ENCODE assay signal across 8 cellular contexts in genomic region chrX:15674899-15675489, GRCh38. TPM values are rescaled to one million over a fixed set of nuclear protein-coding genes. Genes with fewer than 3 reads are reported as not detected.
DNase-seq lines count a peak whose midpoint lies in the region; ATAC-seq, FAIRE-seq and TF ChIP-seq lines count a peak whose summit lies in the region.

No MANE protein-coding gene starts in this region.

- no peak overlapping the region for H3K4me3 Mint-ChIP-seq in GM23338
- H3K4me3 Mint-ChIP-seq in natural killer cell treated with Interleukin-12 subunit alpha and Interleukin-12 subunit beta and Interleukin-15 and Interleukin-18, amount 100 ng/mL, for 72 hours: no peak overlapping the region

- H3K9me3 Mint-ChIP-seq in GM23338: no peaks in the 10 kb centered on the region
- H3K9me3 Mint-ChIP-seq in natural killer cell treated with Interleukin-12 subunit alpha and Interleukin-12 subunit beta and Interleukin-15 and Interleukin-18, amount 100 ng/mL, for 72 hours: no peaks in the 10 kb centered on the region

- TF ChIP-seq CTCF in GM23338 (conservative IDR thresholded peaks at IDR 0.05; ENCODE audit: low read depth in 2 of 2) (no peak), fibroblast of the aortic adventitia (IDR thresholded peaks at IDR 0.05; ENCODE audit: insufficient read depth, low read length) (no peak)

- H3K4me3 ChIP-seq in GM23338 (peak overlapping the region; percentile 86), fibroblast of the aortic adventitia (ENCODE audit: low read depth, low read length) (peak overlapping the region; percentile 100)

- FAIRE-seq in RCC 7860 (lab: Jason Lieb, UNC): no peak

- no peaks in the 10 kb centered on the region for H3K9me2 ChIP-seq in GM23338 (ENCODE audit: insufficient read depth)

- H3K36me3 ChIP-seq in GM23338 (ENCODE audit: insufficient read depth): no peaks in the 10 kb centered on the region

- no peaks in the 10 kb centered on the region for H4K20me1 ChIP-seq in GM23338 (replicated peaks; ENCODE audit: insufficient read depth)

- H3K27ac ChIP-seq in GM23338 (ENCODE audit: low read depth): peak overlapping the region; percentile 95

- H3K27ac Mint-ChIP-seq in GM23338: no peak overlapping the region
- no peak overlapping the region for H3K27ac Mint-ChIP-seq in natural killer cell treated with Interleukin-12 subunit alpha and Interleukin-12 subunit beta and Interleukin-15 and Interleukin-18, amount 100 ng/mL, for 72 hours

- DNase-seq in EH (ENCODE audit: low read depth) (peak; percentile 92), GM23338 (ENCODE audit: low spot score) (peak; percentile 89), Kasumi-1 (lab: John Stamatoyannopoulos, UW) (peak; percentile 81), RCC 7860 (ENCODE audit: low spot score) (peak; percentile 72), fibroblast of the aortic adventitia (ENCODE audit: low read depth) (peak; percentile 94)
- DNase-seq in activated T-helper 1 cell treated with anti-CD3 and anti-CD28 coated beads, Interleukin-2, amount 50 U/mL, for 16 hours (ENCODE audit: low read depth in 1 of 2, low spot score in 1 of 2): peak; percentile 74 to 85
- peak; percentile 93 for DNase-seq in natural killer cell treated with Interleukin-12 subunit alpha and Interleukin-12 subunit beta and Interleukin-15 and Interleukin-18, amount 100 ng/mL, for 72 hours (ENCODE audit: low spot score)
- peak; percentile 90 for DNase-seq in stimulated activated naive CD4-positive, alpha-beta T cell treated with Interleukin-2 at 50 U/mL for 16 hours (lab: John Stamatoyannopoulos, UW)

- no peaks in the 10 kb centered on the region for H3F3A ChIP-seq in GM23338 (replicated peaks; ENCODE audit: low read depth)

- peak overlapping the region; percentile 88 for H3K4me2 ChIP-seq in GM23338

- peak; percentile 80 for ATAC-seq in GM23338
- ATAC-seq in natural killer cell treated with Interleukin-12 subunit alpha and Interleukin-12 subunit beta and Interleukin-15 and Interleukin-18, amount 100 ng/mL, for 72 hours: peak; percentile 92

- peak overlapping the region; percentile 96 for H2AFZ ChIP-seq in GM23338

- peaks cover 40% of the 10 kb centered on the region for H3K79me2 ChIP-seq in GM23338 (replicated peaks; ENCODE audit: insufficient read depth)

- peaks cover 13% of the 10 kb centered on the region; the same call in 2 of the 3 replicates for H3K4me1 Mint-ChIP-seq in GM23338
- H3K4me1 Mint-ChIP-seq in natural killer cell treated with Interleukin-12 subunit alpha and Interleukin-12 subunit beta and Interleukin-15 and Interleukin-18, amount 100 ng/mL, for 72 hours (ENCODE audit: low read depth in 2 of 2): peaks cover 8 to 18% of the 10 kb centered on the region in 2 donors

- no peaks in the 10 kb centered on the region for H3K4me1 ChIP-seq in GM23338 (ENCODE audit: insufficient read depth)

- peaks cover 5% of the 10 kb centered on the region for H3K36me3 Mint-ChIP-seq in GM23338 (ENCODE audit: low read depth)
- no peaks in the 10 kb centered on the region for H3K36me3 Mint-ChIP-seq in natural killer cell treated with Interleukin-12 subunit alpha and Interleukin-12 subunit beta and Interleukin-15 and Interleukin-18, amount 100 ng/mL, for 72 hours

- H3K27me3 Mint-ChIP-seq in GM23338 (ENCODE audit: insufficient read depth, low read depth, poor library complexity): no peaks in the 10 kb centered on the region
- H3K27me3 Mint-ChIP-seq in natural killer cell treated with Interleukin-12 subunit alpha and Interleukin-12 subunit beta and Interleukin-15 and Interleukin-18, amount 100 ng/mL, for 72 hours: peaks cover 0 to 10% of the 10 kb centered on the region in 2 donors

- H3K27me3 ChIP-seq in GM23338 (ENCODE audit: insufficient read depth): no peaks in the 10 kb centered on the region

TF ChIP-seq in GM23338, 12 proteins besides CTCF, POLR2A, EP300 and RAD21:
- TF ChIP-seq EZH2phosphoT487 (IDR thresholded peaks at IDR 0.05; ENCODE audit: unreplicated experiment): no peak
- peak; percentile 84 for TF ChIP-seq CREB1 (CRISPR knock-in tag; IDR thresholded peaks at IDR 0.05; ENCODE audit: low read depth)
- TF ChIP-seq NANOG (IDR thresholded peaks at IDR 0.05; ENCODE audit: borderline replicate concordance): no peak
- TF ChIP-seq, protein P1, sequence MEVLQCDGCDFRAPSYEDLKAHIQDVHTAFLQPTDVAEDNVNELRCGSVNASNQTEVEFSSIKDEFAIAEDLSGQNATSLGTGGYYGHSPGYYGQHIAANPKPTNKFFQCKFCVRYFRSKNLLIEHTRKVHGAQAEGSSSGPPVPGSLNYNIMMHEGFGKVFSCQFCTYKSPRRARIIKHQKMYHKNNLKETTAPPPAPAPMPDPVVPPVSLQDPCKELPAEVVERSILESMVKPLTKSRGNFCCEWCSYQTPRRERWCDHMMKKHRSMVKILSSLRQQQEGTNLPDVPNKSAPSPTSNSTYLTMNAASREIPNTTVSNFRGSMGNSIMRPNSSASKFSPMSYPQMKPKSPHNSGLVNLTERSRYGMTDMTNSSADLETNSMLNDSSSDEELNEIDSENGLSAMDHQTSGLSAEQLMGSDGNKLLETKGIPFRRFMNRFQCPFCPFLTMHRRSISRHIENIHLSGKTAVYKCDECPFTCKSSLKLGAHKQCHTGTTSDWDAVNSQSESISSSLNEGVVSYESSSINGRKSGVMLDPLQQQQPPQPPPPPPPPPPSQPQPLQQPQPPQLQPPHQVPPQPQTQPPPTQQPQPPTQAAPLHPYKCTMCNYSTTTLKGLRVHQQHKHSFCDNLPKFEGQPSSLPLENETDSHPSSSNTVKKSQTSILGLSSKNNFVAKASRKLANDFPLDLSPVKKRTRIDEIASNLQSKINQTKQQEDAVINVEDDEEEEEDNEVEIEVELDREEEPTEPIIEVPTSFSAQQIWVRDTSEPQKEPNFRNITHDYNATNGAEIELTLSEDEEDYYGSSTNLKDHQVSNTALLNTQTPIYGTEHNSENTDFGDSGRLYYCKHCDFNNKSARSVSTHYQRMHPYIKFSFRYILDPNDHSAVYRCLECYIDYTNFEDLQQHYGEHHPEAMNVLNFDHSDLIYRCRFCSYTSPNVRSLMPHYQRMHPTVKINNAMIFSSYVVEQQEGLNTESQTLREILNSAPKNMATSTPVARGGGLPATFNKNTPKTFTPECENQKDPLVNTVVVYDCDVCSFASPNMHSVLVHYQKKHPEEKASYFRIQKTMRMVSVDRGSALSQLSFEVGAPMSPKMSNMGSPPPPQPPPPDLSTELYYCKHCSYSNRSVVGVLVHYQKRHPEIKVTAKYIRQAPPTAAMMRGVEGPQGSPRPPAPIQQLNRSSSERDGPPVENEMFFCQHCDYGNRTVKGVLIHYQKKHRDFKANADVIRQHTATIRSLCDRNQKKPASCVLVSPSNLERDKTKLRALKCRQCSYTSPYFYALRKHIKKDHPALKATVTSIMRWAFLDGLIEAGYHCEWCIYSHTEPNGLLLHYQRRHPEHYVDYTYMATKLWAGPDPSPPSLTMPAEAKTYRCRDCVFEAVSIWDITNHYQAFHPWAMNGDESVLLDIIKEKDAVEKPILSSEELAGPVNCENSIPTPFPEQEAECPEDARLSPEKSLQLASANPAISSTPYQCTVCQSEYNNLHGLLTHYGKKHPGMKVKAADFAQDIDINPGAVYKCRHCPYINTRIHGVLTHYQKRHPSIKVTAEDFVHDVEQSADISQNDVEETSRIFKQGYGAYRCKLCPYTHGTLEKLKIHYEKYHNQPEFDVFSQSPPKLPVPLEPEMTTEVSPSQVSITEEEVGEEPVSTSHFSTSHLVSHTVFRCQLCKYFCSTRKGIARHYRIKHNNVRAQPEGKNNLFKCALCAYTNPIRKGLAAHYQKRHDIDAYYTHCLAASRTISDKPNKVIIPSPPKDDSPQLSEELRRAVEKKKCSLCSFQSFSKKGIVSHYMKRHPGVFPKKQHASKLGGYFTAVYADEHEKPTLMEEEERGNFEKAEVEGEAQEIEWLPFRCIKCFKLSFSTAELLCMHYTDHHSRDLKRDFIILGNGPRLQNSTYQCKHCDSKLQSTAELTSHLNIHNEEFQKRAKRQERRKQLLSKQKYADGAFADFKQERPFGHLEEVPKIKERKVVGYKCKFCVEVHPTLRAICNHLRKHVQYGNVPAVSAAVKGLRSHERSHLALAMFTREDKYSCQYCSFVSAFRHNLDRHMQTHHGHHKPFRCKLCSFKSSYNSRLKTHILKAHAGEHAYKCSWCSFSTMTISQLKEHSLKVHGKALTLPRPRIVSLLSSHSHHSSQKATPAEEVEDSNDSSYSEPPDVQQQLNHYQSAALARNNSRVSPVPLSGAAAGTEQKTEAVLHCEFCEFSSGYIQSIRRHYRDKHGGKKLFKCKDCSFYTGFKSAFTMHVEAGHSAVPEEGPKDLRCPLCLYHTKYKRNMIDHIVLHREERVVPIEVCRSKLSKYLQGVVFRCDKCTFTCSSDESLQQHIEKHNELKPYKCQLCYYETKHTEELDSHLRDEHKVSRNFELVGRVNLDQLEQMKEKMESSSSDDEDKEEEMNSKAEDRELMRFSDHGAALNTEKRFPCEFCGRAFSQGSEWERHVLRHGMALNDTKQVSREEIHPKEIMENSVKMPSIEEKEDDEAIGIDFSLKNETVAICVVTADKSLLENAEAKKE (CRISPR knock-in tag; IDR thresholded peaks at IDR 0.05): no peak
- no peak for TF ChIP-seq JUNB (IDR thresholded peaks at IDR 0.05; ENCODE audit: unreplicated experiment)
- peak; percentile 55 for TF ChIP-seq POLR2AphosphoS5 (IDR thresholded peaks at IDR 0.05; ENCODE audit: low read depth)
- TF ChIP-seq ETS1 (IDR thresholded peaks at IDR 0.05): no peak; the same call in 1 of the 2 replicates

RNA-seq across cellular contexts. Expression of gene CLTRN, which starts 10.4 kb away (rescaled TPM):
- 1.7 TPM in 2 replicates for total RNA-seq in GM23338 (2014; rRNA removed; shearing (Covaris generic))
- 2.5 and 2.7 TPM in 2 replicates for polyA plus RNA-seq in GM23338 (2016; fragmentation: Nextera tagmentation; extraction: Ambion mirVana)
- 0.18 TPM in 1 of 2 replicates, not detected in the other for total RNA-seq in fibroblast of the aortic adventitia (ENCODE audit: low replicate concordance)
- total RNA-seq in natural killer cell treated with Interleukin-12 subunit alpha and Interleukin-12 subunit beta and Interleukin-15 and Interleukin-18, amount 100 ng/mL, for 72 hours: not detected

Comparison
In these comparisons a context has a peak if more than half of its experiments do, and no peak if none do; other contexts are left out.
1. Peak in every context shown above with its lines: DNase-seq, ATAC-seq, H3K4me3 ChIP-seq and H3K27ac ChIP-seq.